8 cellular contexts compared by ENCODE assay signal in the genomic region with DNA sequence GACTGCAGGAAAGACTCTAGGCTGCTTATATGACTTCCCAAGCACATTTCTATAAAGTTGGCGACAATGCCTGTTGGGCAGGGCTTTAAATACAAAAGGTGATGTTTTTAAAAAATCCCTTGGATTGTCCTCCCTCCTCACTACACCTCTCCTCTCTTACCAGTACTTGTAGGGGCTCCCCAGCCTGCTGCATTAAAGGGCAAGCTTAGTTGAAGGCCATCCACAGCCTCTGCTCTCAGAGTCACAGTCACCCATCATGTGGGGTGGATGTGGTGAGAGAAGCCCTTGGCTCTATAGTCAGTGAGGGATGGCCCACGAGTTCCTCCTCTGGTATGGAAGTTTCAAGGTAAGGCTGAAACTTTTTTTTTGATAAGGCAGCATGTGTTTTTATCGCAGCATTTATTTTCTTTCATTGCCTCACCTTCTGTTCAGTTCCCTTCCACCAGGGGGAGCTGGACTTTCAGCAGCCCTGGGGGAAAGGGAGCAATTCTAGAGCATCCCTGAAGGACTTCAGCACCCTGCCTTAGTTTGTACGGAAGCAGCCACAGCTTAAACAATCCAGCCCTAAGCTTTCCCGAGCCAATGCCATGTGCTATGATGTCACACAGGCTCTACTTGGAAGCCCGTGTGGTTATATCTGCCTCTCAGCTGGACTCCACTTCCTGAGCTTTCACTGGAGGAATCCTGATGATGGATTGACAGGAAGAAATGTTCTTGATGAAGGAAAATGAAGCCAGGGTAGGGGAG.
A peak's percentile ranks its signal among the peaks of the same experiment; 100 is the strongest.
DNase-seq lines count a peak whose midpoint lies in the region; ATAC-seq and TF ChIP-seq lines count a peak whose summit lies in the region.

No MANE protein-coding gene starts in this region.

- WGBS in aorta, 2 donors: 35 to 36% methylated on average over 6 of the region's 6 CpGs

- H3K36me3 ChIP-seq in OCI-LY7 (ENCODE audit: insufficient read depth, low read length) (no peaks in the 10 kb centered on the region), left lung (no peaks in the 10 kb centered on the region), aorta (ENCODE audit: control insufficient read depth in 1 of 2, insufficient read depth in 2 of 2, low read length in 1 of 2) (no peaks in the 10 kb centered on the region)

- H3K79me2 ChIP-seq in OCI-LY7 (ENCODE audit: insufficient read depth, low read depth, low read length): no peaks in the 10 kb centered on the region

- POLR2A ChIA-PET in OCI-LY7 (lab: Charles Lee): interaction anchor here (1.4 kb wide), 1 partner anchor 11 kb away, joined by 3 read pairs; no protein-coding TSS in a partner anchor

- H3K9me3 ChIP-seq in OCI-LY7 (ENCODE audit: low read length): no peaks in the 10 kb centered on the region
- H3K9me3 ChIP-seq in left lung: no peaks in the 10 kb centered on the region
- H3K9me3 ChIP-seq in aorta (ENCODE audit: control insufficient read depth, low read length): peaks cover 2% of the 10 kb centered on the region

- no peaks in the 10 kb centered on the region for H3K4me1 Mint-ChIP-seq in CD14-positive monocyte

- peak; percentile 68 for ATAC-seq in GM18499 (IDR thresholded peaks at IDR 0.05; ENCODE audit: insufficient read depth, unreplicated experiment)
- peak; percentile 66 for ATAC-seq in HG02981 (IDR thresholded peaks at IDR 0.05; ENCODE audit: unreplicated experiment)
- ATAC-seq in left lung: peak; percentile 71
- ATAC-seq in aorta (ENCODE audit: low FRiP score): peak; percentile 30
- no peak for ATAC-seq in GM19328 (IDR thresholded peaks at IDR 0.05; ENCODE audit: unreplicated experiment)

- intact Hi-C loops in CD14-positive monocyte (cut with micrococcal nuclease): no loop called here
- intact Hi-C loops in OCI-LY7 (cut with micrococcal nuclease; ENCODE audit: unreplicated experiment): no loop called here
- intact Hi-C loops in left lung (cut with DNase I): no loop called here
- intact Hi-C loops in aorta (cut with DNase I): no loop called here

- DNase-seq in CD14-positive monocyte (ENCODE audit: low spot score) (no peak), OCI-LY7 (ENCODE audit: low spot score) (peak; percentile 48), left lung (no peak), aorta (peak in 1 of 2 donors; percentile 37)
- peak; percentile 18 for DNase-seq in activated naive CD4-positive, alpha-beta T cell treated with anti-CD3 and anti-CD28 coated beads, Interleukin-2, amount 50 U/mL, for 16 hours

- no peaks in the 10 kb centered on the region for H3K9me2 ChIP-seq in OCI-LY7 (ENCODE audit: insufficient read depth, low read length)

- no TSS peak for BruUV-seq in OCI-LY7 (replicated peaks; lab: Mats Ljungman, UMichigan)

- H2AFZ ChIP-seq in OCI-LY7 (ENCODE audit: low read length): no peak overlapping the region

- H3K27me3 Mint-ChIP-seq in CD14-positive monocyte (ENCODE audit: low read depth in 3 of 3): peaks cover 1 to 4% (median 2%) of the 10 kb centered on the region in 3 donors

- no peak overlapping the region for H3K4me3 Mint-ChIP-seq in CD14-positive monocyte

- no peaks in the 10 kb centered on the region for H3K27me3 ChIP-seq in left lung
- no peaks in the 10 kb centered on the region for H3K27me3 ChIP-seq in aorta (ENCODE audit: control insufficient read depth in 1 of 2, insufficient read depth in 2 of 2, low read length in 1 of 2)

- peak; percentile 80 for TF ChIP-seq CTCF in CD14-positive monocyte (IDR thresholded peaks at IDR 0.05)
- TF ChIP-seq CTCF in OCI-LY7 (conservative IDR thresholded peaks at IDR 0.05; ENCODE audit: low read length): peak; percentile 82
- peak; percentile 32 to 52 for TF ChIP-seq CTCF in left lung (IDR thresholded peaks at IDR 0.05)

- H3K27ac ChIP-seq in OCI-LY7 (ENCODE audit: low read depth, low read length, poor library complexity, severe bottlenecking): no peak overlapping the region
- no peak overlapping the region for H3K27ac ChIP-seq in left lung
- H3K27ac ChIP-seq in aorta (ENCODE audit: low read depth in 1 of 2, low read length in 2 of 2): no peak overlapping the region

- no peaks in the 10 kb centered on the region for H4K20me1 ChIP-seq in OCI-LY7 (ENCODE audit: insufficient read depth, low read length)

- H3K4me1 ChIP-seq in OCI-LY7 (ENCODE audit: insufficient read depth, low read length, poor library complexity, severe bottlenecking): no peaks in the 10 kb centered on the region
- no peaks in the 10 kb centered on the region for H3K4me1 ChIP-seq in left lung
- no peaks in the 10 kb centered on the region for H3K4me1 ChIP-seq in aorta (ENCODE audit: control insufficient read depth in 1 of 2, insufficient read depth in 2 of 2, low read length in 2 of 2)

- H3K27ac Mint-ChIP-seq in CD14-positive monocyte: no peak overlapping the region

- no peaks in the 10 kb centered on the region for H3K9me3 Mint-ChIP-seq in CD14-positive monocyte

- H3K36me3 Mint-ChIP-seq in CD14-positive monocyte: no peaks in the 10 kb centered on the region

- CTCF ChIA-PET in OCI-LY7 (lab: Charles Lee; ENCODE audit: unreplicated experiment): no interaction called here

- H3K4me3 ChIP-seq in OCI-LY7 (ENCODE audit: low read depth, low read length, poor library complexity, severe bottlenecking): no peak overlapping the region
- no peak overlapping the region for H3K4me3 ChIP-seq in left lung
- H3K4me3 ChIP-seq in aorta (ENCODE audit: low read length in 2 of 2): no peak overlapping the region

- H3K4me2 ChIP-seq in OCI-LY7 (ENCODE audit: low read length): no peak overlapping the region

Comparison
In these comparisons a context has a peak if more than half of its experiments do, and no peak if none do; other contexts are left out.
1. DNase-seq: peak in OCI-LY7 (single experiment) and activated naive CD4-positive, alpha-beta T cell treated with anti-CD3 and anti-CD28 coated beads, Interleukin-2, amount 50 U/mL, for 16 hours (single experiment); none in CD14-positive monocyte (single experiment) and left lung (0 of 2).
2. Peak in every context shown above with its lines, with median percentiles within 50 percentile points of each other: CTCF ChIP-seq.